8 cellular contexts compared by ENCODE assay signal in the genomic region with DNA sequence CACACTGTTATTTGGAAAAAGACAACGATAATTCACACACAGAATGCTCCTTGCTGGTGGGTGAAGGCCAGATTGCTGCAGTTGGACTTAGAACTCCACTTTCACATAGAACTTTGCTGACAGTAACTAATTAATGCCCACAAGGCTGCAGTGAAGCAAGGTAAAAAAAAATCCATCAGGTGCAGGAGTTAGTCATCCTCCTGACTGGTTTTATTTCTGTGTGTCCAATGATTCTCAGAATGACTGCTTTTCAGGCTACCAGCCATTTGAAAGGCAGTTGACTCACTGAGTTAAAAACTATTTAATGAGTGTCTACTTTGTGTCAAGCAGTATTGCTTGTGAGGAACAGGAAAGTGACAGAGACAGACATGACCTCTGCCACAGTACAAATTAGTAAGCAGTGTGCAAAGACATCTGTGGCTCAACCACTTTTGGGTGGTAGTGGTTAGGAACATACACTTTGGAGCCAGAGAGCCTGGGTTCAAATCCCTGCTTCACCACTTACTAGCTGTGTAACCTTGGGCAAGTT. TPM values are rescaled to one million over a fixed set of nuclear protein-coding genes. Genes with fewer than 3 reads are reported as not detected.
DNase-seq lines count a peak whose midpoint lies in the region; ATAC-seq, FAIRE-seq and TF ChIP-seq lines count a peak whose summit lies in the region.

No MANE protein-coding gene starts in this region.

- intact Hi-C loops in body of pancreas (cut with DNase I) = no loop called here

- no peak overlapping the region for H3K9ac ChIP-seq in neural progenitor cell

- H3K27ac ChIP-seq in body of pancreas (no peak overlapping the region), neural progenitor cell (no peak overlapping the region)

- H3F3A ChIP-seq in neural progenitor cell (ENCODE audit: low read depth) = no peaks in the 10 kb centered on the region

- H3K36me3 ChIP-seq in body of pancreas (replicated peaks in 1 of 2; ENCODE audit: insufficient read depth in 1 of 2, low read depth in 2 of 2) (no peaks in the 10 kb centered on the region), neural progenitor cell (no peaks in the 10 kb centered on the region)

- 32 to 48% methylated on average over 1 of the region's 1 CpG for WGBS in body of pancreas, 2 donors

- TF ChIP-seq CTCF in body of pancreas (IDR thresholded peaks at IDR 0.05) = no peak
- TF ChIP-seq CTCF in neural progenitor cell (IDR thresholded peaks at IDR 0.05) = no peak

- H3K27me3 Mint-ChIP-seq in IgD-negative memory B cell = no peaks in the 10 kb centered on the region
- H3K27me3 Mint-ChIP-seq in neural progenitor cell (ENCODE audit: insufficient read depth, low read depth) = no peaks in the 10 kb centered on the region

- H3K27ac Mint-ChIP-seq in IgD-negative memory B cell (peak overlapping the region; percentile 60 to 83 (median 66)), neural progenitor cell (no peak overlapping the region)

- H3K4me2 ChIP-seq in neural progenitor cell = no peak overlapping the region

- H3K4me3 Mint-ChIP-seq in IgD-negative memory B cell = peak overlapping the region in 3 of 4 donors; percentile 17 to 79 (median 70)
- H3K4me3 Mint-ChIP-seq in neural progenitor cell = no peak overlapping the region

- H2AFZ ChIP-seq in neural progenitor cell (replicated peaks) = no peak overlapping the region

- peak; percentile 63 for FAIRE-seq in GM12891 (lab: Jason Lieb, UNC)

- H3K36me3 Mint-ChIP-seq in IgD-negative memory B cell (peaks cover 2% of the 10 kb centered on the region), neural progenitor cell (peaks cover 48% of the 10 kb centered on the region)

- no peak overlapping the region for H3K4me3 ChIP-seq in body of pancreas
- H3K4me3 ChIP-seq in neural progenitor cell = no peak overlapping the region

- H3K4me1 ChIP-seq in body of pancreas (peaks cover 5% of the 10 kb centered on the region), neural progenitor cell (peaks cover 34% of the 10 kb centered on the region)

- peaks cover 81% of the 10 kb centered on the region for H3K79me2 ChIP-seq in neural progenitor cell (ENCODE audit: low read depth)

- TF ChIP-seq POLR2A in GM12891 (IDR thresholded peaks at IDR 0.05; ENCODE audit: low read depth, low read length) (no peak), body of pancreas (IDR thresholded peaks at IDR 0.05) (no peak)

- peaks cover 41% of the 10 kb centered on the region for H4K20me1 ChIP-seq in neural progenitor cell (ENCODE audit: low read depth)

- H3K9me3 Mint-ChIP-seq in IgD-negative memory B cell = no peaks in the 10 kb centered on the region
- peaks cover 40% of the 10 kb centered on the region for H3K9me3 Mint-ChIP-seq in neural progenitor cell

- DNase-seq in GM12891 (ENCODE audit: insufficient read length, low spot score) (peak; percentile 20), body of pancreas (no peak), NCI-H1048 (lab: John Stamatoyannopoulos, UW) (no peak), iPS-NIHi11 (ENCODE audit: low spot score) (no peak), NCI-H1105 (lab: John Stamatoyannopoulos, UW) (no peak), neural progenitor cell (ENCODE audit: low spot score) (no peak)

- H3K9me3 ChIP-seq in body of pancreas (no peaks in the 10 kb centered on the region), neural progenitor cell (ENCODE audit: low read depth) (no peaks in the 10 kb centered on the region)

- H3K27me3 ChIP-seq in body of pancreas (no peaks in the 10 kb centered on the region), neural progenitor cell (no peaks in the 10 kb centered on the region)

- peaks cover 69 to 77% (median 69%) of the 10 kb centered on the region in 3 donors for H3K4me1 Mint-ChIP-seq in IgD-negative memory B cell
- peaks cover 20% of the 10 kb centered on the region for H3K4me1 Mint-ChIP-seq in neural progenitor cell

- peak; percentile 46 for ATAC-seq in GM21515 (IDR thresholded peaks at IDR 0.05; ENCODE audit: unreplicated experiment)
- peak; percentile 38 for ATAC-seq in body of pancreas

TF ChIP-seq in GM12891, 5 proteins besides CTCF, POLR2A, EP300 and RAD21:
- TF ChIP-seq PAX5 (IDR thresholded peaks at IDR 0.05; ENCODE audit: insufficient read depth, low read length, severe bottlenecking) (no peak), POU2F2 (IDR thresholded peaks at IDR 0.05; ENCODE audit: low read depth, low read length) (no peak), POLR2AphosphoS5 (IDR thresholded peaks at IDR 0.05; ENCODE audit: low read depth, low read length) (no peak), SPI1 (IDR thresholded peaks at IDR 0.05; ENCODE audit: low read depth, low read length) (no peak), TAF1 (IDR thresholded peaks at IDR 0.05; ENCODE audit: low read depth, low read length) (no peak)

RNA-seq across cellular contexts. Expression of gene ELOVL5, which starts 41.9 kb away (rescaled TPM):
- 65.0 TPM for polyA plus RNA-seq in GM12891 (2012; ENCODE audit: low read depth, missing spikeins)
- polyA plus RNA-seq in IgD-negative memory B cell = 156 TPM
- total RNA-seq in body of pancreas (10 to 100 TPM in 1 of 2 donors, 1 to 10 TPM in 1; 8.6 to 11.2 TPM), neural progenitor cell (ENCODE audit: low replicate concordance) (137 and 185 TPM in 2 replicates)

Comparison
In these comparisons a context has a peak if more than half of its experiments do, and no peak if none do; other contexts are left out.
1. RNA of gene ELOVL5, which starts 41.9 kb away (total RNA-seq): 137 to 185 TPM in neural progenitor cell; 8.6 to 11.2 TPM in body of pancreas; every median in the first group is over 10 times any median in the second.